ENCODE assay signal across 8 cellular contexts in genomic region chr17:2029911-2030778, GRCh38.
DNase-seq lines count a peak whose midpoint lies in the region; ATAC-seq and TF ChIP-seq lines count a peak whose summit lies in the region.

TSS of gene DPH1 (plus strand) at chr17:2030153. CDS start at chr17:2030170, 17 bp downstream.

- H3K36me3 Mint-ChIP-seq in central memory CD8-positive, alpha-beta T cell (ENCODE audit: insufficient read depth): peaks cover 10% of the 10 kb centered on the region

- ATAC-seq in GM18519 (IDR thresholded peaks at IDR 0.05; ENCODE audit: low FRiP score, unreplicated experiment): peak; percentile 54
- ATAC-seq in HG03108 (IDR thresholded peaks at IDR 0.05; ENCODE audit: unreplicated experiment): peak; percentile 71
- ATAC-seq in central memory CD8-positive, alpha-beta T cell (replicated peaks; ENCODE audit: extremely low read depth, poor library complexity, severe bottlenecking): peak; percentile 86

- H3K9me3 Mint-ChIP-seq in central memory CD8-positive, alpha-beta T cell: no peaks in the 10 kb centered on the region

- no peak for TF ChIP-seq CTCF in 22Rv1 (IDR thresholded peaks at IDR 0.05)

- H3K4me3 Mint-ChIP-seq in central memory CD8-positive, alpha-beta T cell: peak within 1 kb of the TSS; percentile 92

- peaks cover 36% of the 10 kb centered on the region for H3K27me3 Mint-ChIP-seq in central memory CD8-positive, alpha-beta T cell

- peaks cover 28% of the 10 kb centered on the region for H3K4me1 Mint-ChIP-seq in central memory CD8-positive, alpha-beta T cell

- peak within 1 kb of the TSS; percentile 76 for H3K27ac ChIP-seq in 22Rv1

- peak; percentile 49 for DNase-seq in NCI-H345 treated with DMSO at 0.1 percent for 48 hours (lab: John Stamatoyannopoulos, UW; ENCODE audit: unreplicated experiment)
- peak; percentile 63 to 74 (median 70) for DNase-seq in activated CD4-positive, CD25-positive, alpha-beta regulatory T cell (lab: John Stamatoyannopoulos, UW)
- DNase-seq in central memory CD8-positive, alpha-beta T cell (ENCODE audit: low spot score in 2 of 2): peak; percentile 68 to 74
- DNase-seq in islet precursor cell: peak; percentile 95
- DNase-seq in stimulated activated CD4-positive, alpha-beta T cell treated with anti-CD3 and anti-CD28 coated beads, Interleukin-12 subunit alpha, Interleukin-12 subunit beta, amount 100 ng/mL, for 48 hours (ENCODE audit: low read depth in 2 of 3, low spot score in 1 of 3): peak; percentile 78 to 85 (median 85)

- peak within 1 kb of the TSS; percentile 84 for H3K27ac Mint-ChIP-seq in central memory CD8-positive, alpha-beta T cell (ENCODE audit: low read depth)

Comparison
In these comparisons a context has a peak if more than half of its experiments do, and no peak if none do; other contexts are left out.
1. Peak in every context shown above with its lines: DNase-seq, ATAC-seq and H3K27ac ChIP-seq.